11 cellular contexts compared by ENCODE assay signal in the genomic region with DNA sequence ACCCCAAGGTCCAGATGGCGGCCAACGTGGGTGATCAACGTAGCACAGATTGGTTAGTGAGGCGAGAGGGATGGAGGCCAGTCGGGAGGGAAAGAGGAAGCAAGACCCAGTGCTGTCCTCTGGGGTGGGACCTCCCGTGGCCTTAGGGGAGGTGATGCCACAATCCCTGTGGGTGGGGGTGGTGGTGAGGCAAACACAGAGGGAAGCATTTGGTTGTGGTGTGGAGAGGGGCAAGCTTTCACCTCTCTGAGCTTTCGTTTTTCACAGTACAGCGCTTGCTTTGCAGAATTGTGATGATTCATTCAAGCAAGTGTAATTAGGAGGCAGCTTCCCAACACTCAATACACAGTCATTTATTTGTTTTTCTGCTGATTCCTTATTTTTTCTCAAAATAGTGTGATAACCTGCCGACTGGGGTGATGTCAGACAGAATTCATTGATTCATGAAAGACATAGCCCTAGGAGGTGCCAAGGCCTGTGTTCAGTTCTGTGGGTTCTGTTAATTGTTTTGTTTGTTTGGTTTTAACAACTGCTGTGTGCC. TPM values are rescaled to one million over a fixed set of nuclear protein-coding genes. Genes with fewer than 3 reads are reported as not detected.
A peak's percentile ranks its signal among the peaks of the same experiment; 100 is the strongest.
DNase-seq lines count a peak whose midpoint lies in the region; ATAC-seq and TF ChIP-seq lines count a peak whose summit lies in the region.
"Had no signal": no experiment of that assay in that cellular context is flagged by ENCODE, and none has a peak within 500 bp of the region (broad histone marks: within the 10 kb centered on the region; RNA-seq: fewer than 3 reads in every experiment).

No MANE protein-coding gene starts in this region.

- no peak for TF ChIP-seq POLR2A in stomach (IDR thresholded peaks at IDR 0.05)

- CTCF ChIA-PET in T-cell (lab: Charles Lee) = no interaction called here

- peak overlapping the region in 3 of 5 donors; percentile 49 to 99 (median 94) for H3K27ac ChIP-seq in stomach

- peaks cover 43% of the 10 kb centered on the region for H3K4me1 Mint-ChIP-seq in activated T-cell treated with anti-CD3 and anti-CD28 coated beads, Interleukin-2, amount 50 U/mL, for 4 hours (ENCODE audit: low read depth)
- peaks cover 50 to 56% (median 52%) of the 10 kb centered on the region in 3 donors for H3K4me1 Mint-ChIP-seq in T-cell

- WGBS in stomach, 5 donors = 44 to 59% (median 53%) methylated on average over 9 of the region's 9 CpGs

- H3K27me3 ChIP-seq in stomach = no peaks in the 10 kb centered on the region
- H3K27me3 ChIP-seq: left lung had no signal

- H3K9me3 ChIP-seq in stomach = no peaks in the 10 kb centered on the region
- H3K9me3 ChIP-seq: left lung had no signal

- no peak for TF ChIP-seq EP300 in stomach (IDR thresholded peaks at IDR 0.05)

- H3K27me3 Mint-ChIP-seq in activated T-cell treated with anti-CD3 and anti-CD28 coated beads, Interleukin-2, amount 50 U/mL, for 4 hours (ENCODE audit: low read depth) = no peaks in the 10 kb centered on the region
- H3K27me3 Mint-ChIP-seq in T-cell = no peaks in the 10 kb centered on the region

- DNase-seq in activated T-cell treated with anti-CD3 and anti-CD28 coated beads, Interleukin-2, amount 50 U/mL, for 4 hours = no peak
- DNase-seq in activated T-cell treated with anti-CD3 and anti-CD28 coated beads for 4 hours (no peak), T-cell (no peak), fibroblast of the aortic adventitia (ENCODE audit: low read depth) (no peak), stomach (no peak), NCI-H345 treated with DMSO at 0.1 percent for 48 hours (lab: John Stamatoyannopoulos, UW; ENCODE audit: unreplicated experiment) (no peak)
- DNase-seq: GOT3, NCI-H2227 treated with DMSO at 0.1 percent for 48 hours had no signal

- peak overlapping the region; percentile 6 to 94 for H3K27ac Mint-ChIP-seq in T-cell

- intact Hi-C loops in stomach (cut with DNase I; ENCODE audit: low total_unique reads) = no loop called here

- H3K4me3 Mint-ChIP-seq in activated T-cell treated with anti-CD3 and anti-CD28 coated beads, Interleukin-2, amount 50 U/mL, for 4 hours = peak overlapping the region; percentile 100
- H3K4me3 Mint-ChIP-seq in T-cell = peak overlapping the region; percentile 98 to 100 (median 99)

- peaks cover 43 to 63% (median 52%) of the 10 kb centered on the region in 4 donors for H3K4me1 ChIP-seq in stomach

- no peaks in the 10 kb centered on the region for H3K9me3 Mint-ChIP-seq in activated T-cell treated with anti-CD3 and anti-CD28 coated beads, Interleukin-2, amount 50 U/mL, for 4 hours
- no peaks in the 10 kb centered on the region for H3K9me3 Mint-ChIP-seq in T-cell

- no peak for ATAC-seq in activated T-cell treated with anti-CD3 and anti-CD28 coated beads, Interleukin-2, amount 50 U/mL, for 4 hours
- no peak for ATAC-seq in T-cell (replicated peaks in 1 of 4)
- no peak for ATAC-seq in HG03196 (IDR thresholded peaks at IDR 0.05; ENCODE audit: unreplicated experiment)
- no peak for ATAC-seq in HG02885 (IDR thresholded peaks at IDR 0.05; ENCODE audit: poor library complexity, unreplicated experiment)
- ATAC-seq: left lung had no signal

- H3K4me3 ChIP-seq in fibroblast of the aortic adventitia (ENCODE audit: low read depth, low read length) (peak overlapping the region; percentile 23), stomach (peak overlapping the region in 3 of 4 donors; percentile 11 to 93 (median 73))

- TF ChIP-seq CTCF in fibroblast of the aortic adventitia (IDR thresholded peaks at IDR 0.05; ENCODE audit: insufficient read depth, low read length) (no peak), stomach (IDR thresholded peaks at IDR 0.05) (no peak)

- H3K36me3 Mint-ChIP-seq in activated T-cell treated with anti-CD3 and anti-CD28 coated beads, Interleukin-2, amount 50 U/mL, for 4 hours (ENCODE audit: insufficient read depth) = peaks cover 27% of the 10 kb centered on the region
- peaks cover 41% of the 10 kb centered on the region for H3K36me3 Mint-ChIP-seq in T-cell

- POLR2A ChIA-PET in T-cell (lab: Charles Lee) = interaction anchor here in 1 of 2 donors (0.5 kb wide), 1 partner anchor 9 kb away, joined by 4 read pairs; no protein-coding TSS in a partner anchor

- H3K36me3 ChIP-seq in stomach = peaks cover 51 to 61% (median 58%) of the 10 kb centered on the region in 4 donors

RNA-seq across cellular contexts. Expression of gene LENG8, which starts 2.4 kb away (rescaled TPM):
- 100 to 1,000 TPM; 138 to 157 (median 145) TPM for total RNA-seq in activated T-cell treated with anti-CD3 and anti-CD28 coated beads, Interleukin-2, amount 50 U/mL, for 4 hours
- total RNA-seq in T-cell (100 to 1,000 TPM; 506 to 622 (median 618) TPM), fibroblast of the aortic adventitia (ENCODE audit: low replicate concordance) (21.7 and 41.7 TPM in 2 replicates), stomach (100 to 1,000 TPM in 4 of 5 donors, 10 to 100 TPM in 1; 61.3 to 464 (median 222) TPM)
- 10 to 100 TPM; 37.4 to 99.0 (median 89.0) TPM for polyA plus RNA-seq in stomach

RNA-seq across cellular contexts. Expression of gene LENG9, which starts 12.2 kb away (rescaled TPM):
- total RNA-seq in activated T-cell treated with anti-CD3 and anti-CD28 coated beads, Interleukin-2, amount 50 U/mL, for 4 hours = 1 to 10 TPM; 4.8 to 5.4 (median 5.2) TPM
- total RNA-seq in T-cell = 1 to 10 TPM; 2.2 to 7.9 (median 7.5) TPM
- 3.7 and 4.9 TPM in 2 replicates for total RNA-seq in fibroblast of the aortic adventitia (ENCODE audit: low replicate concordance)
- total RNA-seq in stomach = 10 to 100 TPM in 2 of 5 donors, 1 to 10 TPM in 3; 1.3 to 14.5 (median 3.5) TPM
- polyA plus RNA-seq in stomach = 1 to 10 TPM; 6.9 to 7.8 (median 7.3) TPM

RNA-seq across cellular contexts. Expression of gene CDC42EP5, which starts 21.7 kb away (rescaled TPM):
- total RNA-seq in activated T-cell treated with anti-CD3 and anti-CD28 coated beads, Interleukin-2, amount 50 U/mL, for 4 hours = under 1 TPM in 1 of 3 donors, not detected in 2; 0.30 TPM
- under 1 TPM in 1 of 5 donors, not detected in 4; 0.43 TPM for total RNA-seq in T-cell
- total RNA-seq in fibroblast of the aortic adventitia (ENCODE audit: low replicate concordance) = 7.9 and 48.8 TPM in 2 replicates
- total RNA-seq in stomach = 100 to 1,000 TPM in 1 of 5 donors, 10 to 100 TPM in 2, under 1 TPM in 1, not detected in 1; 0.89 to 699 (median 32.8) TPM
- 10 to 100 TPM; 24.8 to 48.6 (median 28.3) TPM for polyA plus RNA-seq in stomach

RNA-seq across cellular contexts. Expression of gene TTYH1, which starts 36.1 kb away (rescaled TPM):
- under 1 TPM in 1 of 3 donors, not detected in 2; 0.46 TPM for total RNA-seq in activated T-cell treated with anti-CD3 and anti-CD28 coated beads, Interleukin-2, amount 50 U/mL, for 4 hours
- under 1 TPM in 2 of 5 donors, not detected in 3; 0.26 to 0.41 TPM for total RNA-seq in T-cell
- total RNA-seq in fibroblast of the aortic adventitia (ENCODE audit: low replicate concordance) = not detected in 2 replicates
- 10 to 100 TPM in 1 of 5 donors, 1 to 10 TPM in 2, not detected in 2; 2.3 to 12.9 (median 7.0) TPM for total RNA-seq in stomach
- polyA plus RNA-seq in stomach = 1 to 10 TPM in 1 of 3 donors, under 1 TPM in 1, not detected in 1; 0.12 to 1.4 TPM
- total RNA-seq: left lung had no signal

RNA-seq across cellular contexts. Expression of gene LAIR2, which starts 51.2 kb away (rescaled TPM):
- total RNA-seq in activated T-cell treated with anti-CD3 and anti-CD28 coated beads, Interleukin-2, amount 50 U/mL, for 4 hours = under 1 TPM; 0.35 to 0.76 (median 0.58) TPM
- total RNA-seq in T-cell = 10 to 100 TPM in 1 of 5 donors, 1 to 10 TPM in 3, under 1 TPM in 1; 0.49 to 16.7 (median 1.3) TPM
- not detected in 2 replicates for total RNA-seq in fibroblast of the aortic adventitia (ENCODE audit: low replicate concordance)
- total RNA-seq in stomach = not detected
- under 1 TPM in 1 of 3 donors, not detected in 2; 0.30 TPM for polyA plus RNA-seq in stomach
